Comparison of ENCODE assay signal across 22 cellular contexts in genomic region chr1:89897347-89898133, GRCh38.
DNase-seq lines count a peak whose midpoint lies in the region; ATAC-seq and TF ChIP-seq lines count a peak whose summit lies in the region.
"Had no signal": no experiment of that assay in that cellular context is flagged by ENCODE, and none has a peak within 500 bp of the region (broad histone marks: within the 10 kb centered on the region; RNA-seq: fewer than 3 reads in every experiment).

No MANE protein-coding gene starts in this region.

- no peak overlapping the region for H3K23ac ChIP-seq in H9 (ENCODE audit: insufficient read length, low read depth, low read length)
- H3K23ac ChIP-seq in mesenchymal stem cell (ENCODE audit: low read length in 2 of 2): no peak overlapping the region

- no CpG with 5 or more reads among the region's 8 CpGs for WGBS in H9 (ENCODE audit: extremely low coverage, insufficient read length, low lambda C conversion rate)
- WGBS in mesenchymal stem cell: 99% methylated on average over 6 of the region's 8 CpGs
- WGBS in thyroid gland, 2 donors: 94 to 96% methylated on average over 8 of the region's 8 CpGs

- H4K20me1 ChIP-seq in H9 (ENCODE audit: control insufficient read depth, insufficient read depth, insufficient read length): no peaks in the 10 kb centered on the region

- H2BK12ac ChIP-seq in H9 (ENCODE audit: insufficient read length, low read depth, low read length) (no peak overlapping the region), mesenchymal stem cell (ENCODE audit: low read length in 2 of 2) (no peak overlapping the region)

- no peak overlapping the region for H4K91ac ChIP-seq in H9 (ENCODE audit: insufficient read length, low read depth, low read length)
- no peak overlapping the region for H4K91ac ChIP-seq in mesenchymal stem cell (ENCODE audit: low read length)

- H3K23me2 ChIP-seq in H9 (ENCODE audit: insufficient read length, low read depth, low read length, poor library complexity, severe bottlenecking): no peaks in the 10 kb centered on the region

- H2AFZ ChIP-seq in H9 (ENCODE audit: low read length): no peak overlapping the region
- H2AFZ ChIP-seq in mesenchymal stem cell (ENCODE audit: low read depth, low read length): no peak overlapping the region

- H2BK20ac ChIP-seq in H9 (ENCODE audit: low read depth, low read length, poor library complexity, severe bottlenecking): no peak overlapping the region

- no peak overlapping the region for H3K56ac ChIP-seq in H9 (ENCODE audit: insufficient read length, low read depth, low read length)

- no peak for TF ChIP-seq POLR2A in thyroid gland (IDR thresholded peaks at IDR 0.05)

- POLR2A ChIA-PET in WTC11 (lab: Charles Lee): no interaction called here

- H3K36me3 ChIP-seq in mesenchymal stem cell (ENCODE audit: control insufficient read depth in 1 of 2, insufficient read depth in 2 of 2, low read depth in 1 of 2, low read length in 2 of 2): no peaks in the 10 kb centered on the region
- no peaks in the 10 kb centered on the region for H3K36me3 ChIP-seq in thyroid gland

- H3K4me3 Mint-ChIP-seq in H9 (no peak overlapping the region), WTC11 (no peak overlapping the region)
- H3K4me3 Mint-ChIP-seq: CD4-positive, alpha-beta T cell had no signal

- H3K79me1 ChIP-seq in H9 (ENCODE audit: insufficient read depth, low read depth, low read length, poor library complexity, severe bottlenecking) (peaks cover 3% of the 10 kb centered on the region), mesenchymal stem cell (replicated peaks; ENCODE audit: low read length, poor library complexity, severe bottlenecking) (peaks cover 22% of the 10 kb centered on the region)

- H3K27me3 Mint-ChIP-seq in H9 (ENCODE audit: low read depth) (no peaks in the 10 kb centered on the region), WTC11 (ENCODE audit: low read depth) (no peaks in the 10 kb centered on the region)
- H3K27me3 Mint-ChIP-seq: CD4-positive, alpha-beta T cell had no signal

- DNase-seq in H9 (no peak), WTC11 (ENCODE audit: low spot score) (no peak), mesenchymal stem cell (no peak), thyroid gland (no peak), Kasumi-1 (lab: John Stamatoyannopoulos, UW) (no peak), GF-D8 (lab: John Stamatoyannopoulos, UW) (no peak)
- DNase-seq in stimulated activated CD8-positive, alpha-beta memory T cell treated with anti-CD3 and anti-CD28 coated beads, Interleukin-4, amount 100 ng/mL, for 48 hours: no peak
- DNase-seq: AML-193; CD4-positive, alpha-beta T cell; COR-L47; NCI-H1092 treated with DMSO at 0.1 percent for 48 hours; NCI-H1436; NCI-H187; NCI-H2081 treated with DMSO at 0.1 percent for 48 hours; NCI-H2171; NCI-H226; NCI-H510A; NCI-H69; SHP77 treated with DMSO at 0.1 percent for 48 hours had no signal

- peaks cover 6% of the 10 kb centered on the region; the same call in 1 of the 2 replicates for H3K79me2 ChIP-seq in H9 (ENCODE audit: insufficient read depth, low read length)

- no peak overlapping the region for H4K5ac ChIP-seq in H9 (ENCODE audit: insufficient read length, low read depth, low read length)

- no peak overlapping the region for H3K18ac ChIP-seq in H9 (ENCODE audit: insufficient read length, low read depth, low read length)
- H3K18ac ChIP-seq in mesenchymal stem cell (ENCODE audit: low read depth in 1 of 2, low read length in 2 of 2): no peak overlapping the region

- TF ChIP-seq CTCF in H9 (conservative IDR thresholded peaks at IDR 0.05) (no peak), WTC11 (IDR thresholded peaks at IDR 0.05) (no peak), thyroid gland (IDR thresholded peaks at IDR 0.05) (no peak)

- no peak overlapping the region for H4K8ac ChIP-seq in H9 (replicated peaks; ENCODE audit: insufficient read length, low read depth, low read length)
- H4K8ac ChIP-seq in mesenchymal stem cell (ENCODE audit: low read length): no peak overlapping the region

- H3K4ac ChIP-seq in H9 (ENCODE audit: low read depth, low read length) (no peak overlapping the region), mesenchymal stem cell (ENCODE audit: low read depth in 1 of 2, low read length in 2 of 2) (no peak overlapping the region)

- no peak overlapping the region for H3T11ph ChIP-seq in H9 (ENCODE audit: low read length)

- H3K4me1 ChIP-seq in H9 (ENCODE audit: insufficient read depth, low read length) (peaks cover 7% of the 10 kb centered on the region), mesenchymal stem cell (ENCODE audit: control insufficient read depth, insufficient read depth, low read depth, low read length) (peaks cover 2% of the 10 kb centered on the region), thyroid gland (peaks cover 28 to 29% of the 10 kb centered on the region in 2 donors)

- H3K9me3 Mint-ChIP-seq in H9: no peaks in the 10 kb centered on the region
- H3K9me3 Mint-ChIP-seq in WTC11: no peaks in the 10 kb centered on the region
- H3K9me3 Mint-ChIP-seq: CD4-positive, alpha-beta T cell had no signal

- H3K14ac ChIP-seq in H9 (ENCODE audit: insufficient read depth, low read length): no peak overlapping the region
- H3K14ac ChIP-seq in mesenchymal stem cell (ENCODE audit: low read length in 2 of 2): no peak overlapping the region

- no peak overlapping the region for H2BK15ac ChIP-seq in H9 (ENCODE audit: low read depth, low read length)
- H2BK15ac ChIP-seq in mesenchymal stem cell (ENCODE audit: low read depth, poor library complexity, severe bottlenecking): no peak overlapping the region

- intact Hi-C loops in thyroid gland (cut with DNase I): loop anchor here (10.0 kb wide), 1 partner anchor 53 kb away; no protein-coding TSS in a partner anchor

- H3K9me3 ChIP-seq in H9 (ENCODE audit: control insufficient read depth, low read depth, low read length) (no peaks in the 10 kb centered on the region), mesenchymal stem cell (ENCODE audit: control insufficient read depth, low read length) (no peaks in the 10 kb centered on the region), thyroid gland (no peaks in the 10 kb centered on the region)
- H3K9me3 ChIP-seq: BLaER1 treated with 17β-estradiol and CSF1 and Interleukin-3, amounts not matched to agents 10 nM and 100 nM had no signal

- H3K4me1 Mint-ChIP-seq in H9 (peaks cover 40 to 44% of the 10 kb centered on the region in 2 experiments), WTC11 (peaks cover 44% of the 10 kb centered on the region)

- H2AK5ac ChIP-seq in H9 (ENCODE audit: insufficient read length, low read length): no peak overlapping the region
- H2AK5ac ChIP-seq in mesenchymal stem cell (ENCODE audit: low read length, severe bottlenecking): no peak overlapping the region

- H2BK5ac ChIP-seq in H9 (ENCODE audit: insufficient read length, low read length) (no peak overlapping the region), mesenchymal stem cell (ENCODE audit: low read depth, low read length, poor library complexity, severe bottlenecking) (peak overlapping the region; percentile 71)

- H3K4me3 ChIP-seq in mesenchymal stem cell (ENCODE audit: insufficient read depth in 1 of 2, low read depth in 1 of 2, low read length in 2 of 2) (no peak overlapping the region), thyroid gland (replicated peaks in 1 of 3) (no peak overlapping the region)
- H3K4me3 ChIP-seq: BLaER1 treated with 17β-estradiol and CSF1 and Interleukin-3, amounts not matched to agents 10 nM and 100 nM had no signal

- no peak for ATAC-seq in WTC11
- ATAC-seq: Panc1 had no signal

- H3K4me2 ChIP-seq in H9 (ENCODE audit: insufficient read depth, insufficient read length, low read length): no peak overlapping the region
- H3K4me2 ChIP-seq in mesenchymal stem cell (ENCODE audit: low read length, poor library complexity, severe bottlenecking): no peak overlapping the region
- H3K4me2 ChIP-seq: BLaER1 treated with 17β-estradiol and CSF1 and Interleukin-3, amounts not matched to agents 10 nM and 100 nM; KMS-11 had no signal

- H2BK120ac ChIP-seq in H9 (ENCODE audit: low read depth, low read length, poor library complexity, severe bottlenecking): no peak overlapping the region
- H2BK120ac ChIP-seq in mesenchymal stem cell (ENCODE audit: low read depth, low read length): no peak overlapping the region

- H3K27ac ChIP-seq in H9 (ENCODE audit: insufficient read length, low read depth, low read length): no peak overlapping the region
- H3K27ac ChIP-seq in mesenchymal stem cell (ENCODE audit: low read length, poor library complexity, severe bottlenecking): no peak overlapping the region
- H3K27ac ChIP-seq in thyroid gland: peak overlapping the region in 2 of 3 donors; percentile 37 to 63
- H3K27ac ChIP-seq: BLaER1 treated with 17β-estradiol and CSF1 and Interleukin-3, amounts not matched to agents 10 nM and 100 nM; KMS-11 had no signal

- CTCF ChIA-PET in WTC11 (lab: Charles Lee): interaction anchor here (1.1 kb wide), 1 partner anchor 54 kb away, joined by 3 read pairs; no protein-coding TSS in a partner anchor

- H3K9ac ChIP-seq in H9 (ENCODE audit: extremely low read depth, insufficient read length, low read length) (no peak overlapping the region), mesenchymal stem cell (ENCODE audit: low read length) (no peak overlapping the region)
- H3K9ac ChIP-seq: BLaER1 treated with 17β-estradiol and CSF1 and Interleukin-3, amounts not matched to agents 10 nM and 100 nM; KMS-11 had no signal

- peak overlapping the region in 2 of 3 experiments; percentile 25 to 54; a peak in 2 of 7 replicates for H3K27ac Mint-ChIP-seq in H9
- H3K27ac Mint-ChIP-seq in WTC11: peak overlapping the region; percentile 64; the same call in 1 of the 2 replicates
- H3K27ac Mint-ChIP-seq: CD4-positive, alpha-beta T cell had no signal

- H3K36me3 Mint-ChIP-seq in H9 (ENCODE audit: insufficient read depth in 1 of 3, low read depth in 3 of 3) (peaks cover 0 to 4% (median 0%) of the 10 kb centered on the region in 3 experiments; a peak in 3 of 7 replicates), WTC11 (no peaks in the 10 kb centered on the region)

- H3K27me3 ChIP-seq in H9 (ENCODE audit: insufficient read depth, low read length) (no peaks in the 10 kb centered on the region), mesenchymal stem cell (ENCODE audit: control insufficient read depth in 1 of 2, insufficient read depth in 1 of 2, low read length in 2 of 2) (no peaks in the 10 kb centered on the region), thyroid gland (no peaks in the 10 kb centered on the region)
- H3K27me3 ChIP-seq: BLaER1 treated with 17β-estradiol and CSF1 and Interleukin-3, amounts not matched to agents 10 nM and 100 nM had no signal

TF ChIP-seq in WTC11, 78 proteins besides CTCF, POLR2A, EP300 and RAD21 (continues in another document):
- TF ChIP-seq EMX1 (CRISPR knock-in tag; IDR thresholded peaks at IDR 0.05): no peak

Comparison
In these comparisons a context has a peak if more than half of its experiments do, and no peak if none do; other contexts are left out.
1. H3K27ac ChIP-seq: peak in thyroid gland (2 of 3); none in H9 (single experiment) and mesenchymal stem cell (single experiment).